In genomic region chr1:2568187-2568816, GRCh38 we compare ENCODE assay signal across 5 cellular contexts. TPM values are rescaled to one million over a fixed set of nuclear protein-coding genes. Genes with fewer than 3 reads are reported as not detected.
"Had no signal": no experiment of that assay in that cellular context is flagged by ENCODE, and none has a peak within 500 bp of the region (broad histone marks: within the 10 kb centered on the region; RNA-seq: fewer than 3 reads in every experiment).

No MANE protein-coding gene starts in this region.

RNA-seq across cellular contexts. Expression of gene HES5, which starts 38.2 kb away (rescaled TPM):
- total RNA-seq: HT1080, K562, M059J, SK-MEL-5 had no signal
- polyA plus RNA-seq: IgD-negative memory B cell, K562 had no signal
